In the genomic region with DNA sequence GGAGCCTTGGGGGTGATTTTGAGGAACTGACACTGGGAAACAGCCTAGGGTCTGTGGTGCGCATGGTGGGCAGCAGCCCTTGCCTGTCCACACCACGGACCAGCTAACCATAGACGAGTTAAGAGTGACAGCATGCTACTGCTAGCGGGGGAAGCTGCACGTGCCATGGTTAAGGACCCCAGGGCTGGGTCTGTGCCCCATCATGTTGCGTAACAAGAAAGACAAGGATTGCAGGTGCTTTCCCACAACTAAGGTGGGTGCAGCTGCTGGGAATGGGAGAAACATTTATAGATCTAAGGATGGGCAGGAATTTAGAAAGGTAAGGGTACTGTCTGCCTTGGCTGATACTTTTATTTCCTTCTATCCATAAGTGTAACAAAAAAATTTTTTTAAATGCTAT, we compare ENCODE assay signal across 26 cellular contexts. TPM values are rescaled to one million over a fixed set of nuclear protein-coding genes. Genes with fewer than 3 reads are reported as not detected.
"Had no signal": no experiment of that assay in that cellular context is flagged by ENCODE, and none has a peak within 500 bp of the region (broad histone marks: within the 10 kb centered on the region; RNA-seq: fewer than 3 reads in every experiment).

No MANE protein-coding gene starts in this region.

- H3K9me3 Mint-ChIP-seq: activated CD4-positive, alpha-beta memory T cell treated with anti-CD3 and anti-CD28 coated beads, Interleukin-2, amount 10 ng/mL, durations not matched to agents 7 days and 5 days; activated CD4-positive, alpha-beta T cell treated with anti-CD3 and anti-CD28 coated beads, Interleukin-2, amount 10 ng/mL, durations not matched to agents 7 days and 5 days; activated T-cell treated with anti-CD3 and anti-CD28 coated beads, Interleukin-2, amount 50 U/mL, for 24 hours; activated T-cell treated with anti-CD3 and anti-CD28 coated beads, Interleukin-2, amount 50 U/mL, for 72 hours had no signal

- ATAC-seq: activated T-cell treated with anti-CD3 and anti-CD28 coated beads, Interleukin-2, amount 50 U/mL, for 72 hours; body of pancreas; WTC11 had no signal

- H3K36me3 Mint-ChIP-seq: activated naive CD8-positive, alpha-beta T cell had no signal

- H3K27ac Mint-ChIP-seq: activated CD4-positive, alpha-beta memory T cell treated with anti-CD3 and anti-CD28 coated beads, Interleukin-2, amount 10 ng/mL, durations not matched to agents 7 days and 5 days; activated CD4-positive, alpha-beta T cell treated with anti-CD3 and anti-CD28 coated beads, Interleukin-2, amount 10 ng/mL, durations not matched to agents 7 days and 5 days; activated naive CD8-positive, alpha-beta T cell; activated T-cell treated with anti-CD3 and anti-CD28 coated beads, Interleukin-2, amount 50 U/mL, for 24 hours; activated T-cell treated with anti-CD3 and anti-CD28 coated beads, Interleukin-2, amount 50 U/mL, for 72 hours; WTC11 had no signal

- H3K27me3 Mint-ChIP-seq: activated T-cell treated with anti-CD3 and anti-CD28 coated beads, Interleukin-2, amount 50 U/mL, for 24 hours had no signal

- H3K4me1 Mint-ChIP-seq: activated CD4-positive, alpha-beta T cell treated with anti-CD3 and anti-CD28 coated beads, Interleukin-2, amount 10 ng/mL, durations not matched to agents 7 days and 5 days had no signal

- DNase-seq: activated CD4-positive, alpha-beta memory T cell treated with anti-CD3 and anti-CD28 coated beads, Interleukin-2, amount 10 ng/mL, durations not matched to agents 7 days and 5 days; activated CD4-positive, alpha-beta T cell treated with anti-CD3 and anti-CD28 coated beads for 1 hour; activated CD4-positive, alpha-beta T cell treated with anti-CD3 and anti-CD28 coated beads for 4 hours; activated CD4-positive, alpha-beta T cell treated with anti-CD3 and anti-CD28 coated beads, Interleukin-2, amount 10 ng/mL, durations not matched to agents 7 days and 5 days; activated CD4-positive, alpha-beta T cell treated with anti-CD3 and anti-CD28 coated beads, Interleukin-2, amount 50 U/mL, for 4 hours; activated CD8-positive, alpha-beta memory T cell treated with anti-CD3 and anti-CD28 coated beads, Interleukin-2, amount 50 U/mL, for 48 hours; activated gamma-delta T cell; activated naive CD4-positive, alpha-beta T cell; activated naive CD4-positive, alpha-beta T cell treated with anti-CD3 and anti-CD28 coated beads, Interleukin-2, amount 50 U/mL, for 16 hours; activated T-cell treated with anti-CD3 and anti-CD28 coated beads for 4 hours; activated T-cell treated with anti-CD3 and anti-CD28 coated beads, Interleukin-2, amount 50 U/mL, for 24 hours; activated T-cell treated with anti-CD3 and anti-CD28 coated beads, Interleukin-2, amount 50 U/mL, for 72 hours; amniotic stem cell; aorta; body of pancreas; caudate nucleus; cortex of kidney; effector CD8-positive, alpha-beta T cell; esophagus squamous epithelium; foreskin melanocyte; T-helper 2 cell had no signal

- H3K4me3 Mint-ChIP-seq: activated CD4-positive, alpha-beta memory T cell treated with anti-CD3 and anti-CD28 coated beads, Interleukin-2, amount 10 ng/mL, durations not matched to agents 7 days and 5 days; activated CD4-positive, alpha-beta T cell treated with anti-CD3 and anti-CD28 coated beads, Interleukin-2, amount 10 ng/mL, durations not matched to agents 7 days and 5 days; activated naive CD8-positive, alpha-beta T cell; activated T-cell treated with anti-CD3 and anti-CD28 coated beads, Interleukin-2, amount 50 U/mL, for 24 hours; activated T-cell treated with anti-CD3 and anti-CD28 coated beads, Interleukin-2, amount 50 U/mL, for 72 hours; WTC11 had no signal

RNA-seq across cellular contexts. Expression of a gene that starts 17.9 kb away (rescaled TPM):
- total RNA-seq: activated CD4-positive, alpha-beta memory T cell treated with anti-CD3 and anti-CD28 coated beads, Interleukin-2, amount 10 ng/mL, durations not matched to agents 7 days and 5 days; activated CD4-positive, alpha-beta T cell treated with anti-CD3 and anti-CD28 coated beads, Interleukin-2, amount 10 ng/mL, durations not matched to agents 7 days and 5 days; activated T-cell treated with anti-CD3 and anti-CD28 coated beads, Interleukin-2, amount 50 U/mL, for 72 hours; fibroblast of lung; fibroblast of villous mesenchyme; T-helper 1 cell treated with Interleukin-12 subunit alpha and Interleukin-12 subunit beta and Interleukin-4 antibody, amounts not matched to agents 30 ng/mL and 1 ng/mL, for 36 hours had no signal
